ENCODE assay signal across 8 cellular contexts in genomic region chr9:132800038-132800648, GRCh38.
DNase-seq lines count a peak whose midpoint lies in the region; TF ChIP-seq lines count a peak whose summit lies in the region.

No MANE protein-coding gene starts in this region.

- no peaks in the 10 kb centered on the region for H3K9me3 Mint-ChIP-seq in activated T-helper 2 cell treated with anti-CD3 and anti-CD28 coated beads, Interferon-gamma antibody, Interleukin-2, Interleukin-4, amounts not matched to agents 10 μg/mL and 5 μg/mL and 100 μg/mL, durations not matched to agents 14 hours and 24 hours and 36 hours
- no peaks in the 10 kb centered on the region for H3K9me3 Mint-ChIP-seq in neural progenitor cell

- no peaks in the 10 kb centered on the region for H3K36me3 Mint-ChIP-seq in activated T-helper 2 cell treated with anti-CD3 and anti-CD28 coated beads, Interferon-gamma antibody, Interleukin-2, Interleukin-4, amounts not matched to agents 10 μg/mL and 5 μg/mL and 100 μg/mL, durations not matched to agents 14 hours and 24 hours and 36 hours (ENCODE audit: low read depth)
- H3K36me3 Mint-ChIP-seq in neural progenitor cell: peaks cover 1% of the 10 kb centered on the region

- no peak overlapping the region for H3K9ac ChIP-seq in Karpas-422 (ENCODE audit: low read length)
- H3K9ac ChIP-seq in neural progenitor cell: no peak overlapping the region

- no peaks in the 10 kb centered on the region for H3K27me3 ChIP-seq in Karpas-422 (ENCODE audit: low read length)
- H3K27me3 ChIP-seq in neural progenitor cell: peaks cover 49% of the 10 kb centered on the region

- no peaks in the 10 kb centered on the region for H3K9me2 ChIP-seq in Karpas-422 (replicated peaks; ENCODE audit: insufficient read depth, low read length)

- H3K79me2 ChIP-seq in Karpas-422 (ENCODE audit: low read length): no peaks in the 10 kb centered on the region
- no peaks in the 10 kb centered on the region for H3K79me2 ChIP-seq in neural progenitor cell (ENCODE audit: low read depth)

- DNase-seq in DMS114 treated with DMSO at 0.1 percent for 48 hours (lab: John Stamatoyannopoulos, UW; ENCODE audit: unreplicated experiment): peak; percentile 50
- DNase-seq in Karpas-422: peak; percentile 87
- peak; percentile 52 for DNase-seq in RPMI7951 (ENCODE audit: low read depth)
- DNase-seq in activated T-helper 2 cell treated with anti-CD3 and anti-CD28 coated beads, Interferon-gamma antibody, Interleukin-2, Interleukin-4, amounts not matched to agents 10 μg/mL and 5 μg/mL and 100 μg/mL, durations not matched to agents 14 hours and 24 hours and 36 hours (ENCODE audit: low spot score): peak; percentile 47
- DNase-seq in foreskin fibroblast: peak; percentile 70 to 91
- DNase-seq in neural progenitor cell (ENCODE audit: low spot score): peak; percentile 88
- DNase-seq in stimulated activated naive CD4-positive, alpha-beta T cell treated with Interleukin-2 at 50 U/mL for 16 hours (lab: John Stamatoyannopoulos, UW): peak; percentile 49
- DNase-seq in GF-D8 (lab: John Stamatoyannopoulos, UW): no peak

- H3K4me2 ChIP-seq in Karpas-422 (ENCODE audit: low read depth, low read length, poor library complexity, severe bottlenecking) (no peak overlapping the region), neural progenitor cell (no peak overlapping the region)

- H3K9me3 ChIP-seq in Karpas-422 (ENCODE audit: low read length) (no peaks in the 10 kb centered on the region), neural progenitor cell (ENCODE audit: low read depth) (no peaks in the 10 kb centered on the region)

- H3K27ac ChIP-seq in Karpas-422 (ENCODE audit: low read length) (no peak overlapping the region), neural progenitor cell (no peak overlapping the region)

- H3K4me1 ChIP-seq in Karpas-422 (ENCODE audit: low read length): no peaks in the 10 kb centered on the region
- peaks cover 5% of the 10 kb centered on the region for H3K4me1 ChIP-seq in neural progenitor cell

- no peaks in the 10 kb centered on the region for H4K20me1 ChIP-seq in Karpas-422 (ENCODE audit: insufficient read depth, low read depth, low read length)
- H4K20me1 ChIP-seq in neural progenitor cell (ENCODE audit: low read depth): no peaks in the 10 kb centered on the region

- H3K36me3 ChIP-seq in Karpas-422 (ENCODE audit: insufficient read depth, low read length) (no peaks in the 10 kb centered on the region), neural progenitor cell (no peaks in the 10 kb centered on the region)

- H3K27ac Mint-ChIP-seq in activated T-helper 2 cell treated with anti-CD3 and anti-CD28 coated beads, Interferon-gamma antibody, Interleukin-2, Interleukin-4, amounts not matched to agents 10 μg/mL and 5 μg/mL and 100 μg/mL, durations not matched to agents 14 hours and 24 hours and 36 hours: no peak overlapping the region
- no peak overlapping the region for H3K27ac Mint-ChIP-seq in neural progenitor cell

- H3F3A ChIP-seq in neural progenitor cell (ENCODE audit: low read depth): no peaks in the 10 kb centered on the region

- intact Hi-C loops in activated T-helper 2 cell treated with anti-CD3 and anti-CD28 coated beads, Interferon-gamma antibody, Interleukin-2, Interleukin-4, amounts not matched to agents 10 μg/mL and 5 μg/mL and 100 μg/mL, durations not matched to agents 14 hours and 24 hours and 36 hours (cut with micrococcal nuclease): loop anchor here (2.0 to 10.0 kb wide), 5 partner anchors 103 to 388 kb away; partner anchors contain the start of genes CFAP77 and GFI1B

- H2AFZ ChIP-seq in Karpas-422 (ENCODE audit: low read length): no peak overlapping the region
- H2AFZ ChIP-seq in neural progenitor cell (replicated peaks): no peak overlapping the region

- peaks cover 2% of the 10 kb centered on the region for H3K4me1 Mint-ChIP-seq in activated T-helper 2 cell treated with anti-CD3 and anti-CD28 coated beads, Interferon-gamma antibody, Interleukin-2, Interleukin-4, amounts not matched to agents 10 μg/mL and 5 μg/mL and 100 μg/mL, durations not matched to agents 14 hours and 24 hours and 36 hours (ENCODE audit: low read depth)
- peaks cover 29% of the 10 kb centered on the region for H3K4me1 Mint-ChIP-seq in neural progenitor cell

- no peak overlapping the region for H3K4me3 Mint-ChIP-seq in activated T-helper 2 cell treated with anti-CD3 and anti-CD28 coated beads, Interferon-gamma antibody, Interleukin-2, Interleukin-4, amounts not matched to agents 10 μg/mL and 5 μg/mL and 100 μg/mL, durations not matched to agents 14 hours and 24 hours and 36 hours (ENCODE audit: low read depth)
- H3K4me3 Mint-ChIP-seq in neural progenitor cell: no peak overlapping the region

- H3K27me3 Mint-ChIP-seq in activated T-helper 2 cell treated with anti-CD3 and anti-CD28 coated beads, Interferon-gamma antibody, Interleukin-2, Interleukin-4, amounts not matched to agents 10 μg/mL and 5 μg/mL and 100 μg/mL, durations not matched to agents 14 hours and 24 hours and 36 hours (ENCODE audit: low read depth): peaks cover 30% of the 10 kb centered on the region
- H3K27me3 Mint-ChIP-seq in neural progenitor cell (ENCODE audit: insufficient read depth, low read depth): peaks cover 21% of the 10 kb centered on the region

- peak; percentile 77 for TF ChIP-seq CTCF in foreskin fibroblast (IDR thresholded peaks at IDR 0.05; ENCODE audit: low read depth, low read length)
- peak; percentile 89 for TF ChIP-seq CTCF in neural progenitor cell (IDR thresholded peaks at IDR 0.05)

- H3K4me3 ChIP-seq in Karpas-422 (ENCODE audit: low read length): no peak overlapping the region
- H3K4me3 ChIP-seq in foreskin fibroblast (ENCODE audit: low read depth in 1 of 2, low read length in 2 of 2): no peak overlapping the region
- no peak overlapping the region for H3K4me3 ChIP-seq in neural progenitor cell
